ENCODE assay signal across 8 cellular contexts in genomic region chr2:197107291-197108269, GRCh38.
DNase-seq lines count a peak whose midpoint lies in the region; ATAC-seq, FAIRE-seq and TF ChIP-seq lines count a peak whose summit lies in the region.

No MANE protein-coding gene starts in this region.

- H3K9me3 ChIP-seq in A673 (ENCODE audit: low read depth, low read length, poor library complexity, severe bottlenecking), result no peaks in the 10 kb centered on the region

- H3K4me3 ChIP-seq in A673 (ENCODE audit: low read depth, low read length, poor library complexity, severe bottlenecking), result no peak overlapping the region

- DNase-seq in A673 (ENCODE audit: low spot score) (no peak), HuH-7.5 (ENCODE audit: low spot score) (peak; percentile 18), natural killer cell (no peak), urothelium cell line (ENCODE audit: low spot score) (no peak), CD1c-positive myeloid dendritic cell (ENCODE audit: extremely low spot score) (no peak), NCI-H69 (lab: John Stamatoyannopoulos, UW) (no peak)

- H3K27me3 ChIP-seq in A673 (replicated peaks; ENCODE audit: insufficient read depth, low read depth, low read length, poor library complexity), result no peaks in the 10 kb centered on the region

- CTCF ChIA-PET in A673 (lab: Charles Lee), result no interaction called here

- no peak for TF ChIP-seq CTCF in A673 (conservative IDR thresholded peaks at IDR 0.05; ENCODE audit: low read depth, low read length)
- TF ChIP-seq CTCF in natural killer cell (IDR thresholded peaks at IDR 0.05), result no peak

- intact Hi-C loops in A673 (cut with micrococcal nuclease; ENCODE audit: unreplicated experiment) (no loop called here), natural killer cell (cut with micrococcal nuclease) (no loop called here)

- no TSS peak for BruUV-seq in A673 (replicated peaks; lab: Mats Ljungman, UMichigan)

- peak overlapping the region; percentile 1 for H3K27ac ChIP-seq in A673 (ENCODE audit: low read depth, low read length, poor library complexity, severe bottlenecking)

- POLR2A ChIA-PET in A673 (lab: Charles Lee; ENCODE audit: low non-redundant PET), result no interaction called here

- no peaks in the 10 kb centered on the region for H3K36me3 ChIP-seq in A673 (ENCODE audit: insufficient read depth, low read length, poor library complexity, severe bottlenecking)

- peaks cover 2 to 12% of the 10 kb centered on the region in 2 donors for H3K4me1 Mint-ChIP-seq in natural killer cell

- peak overlapping the region; percentile 61 to 79 for H3K27ac Mint-ChIP-seq in natural killer cell

- H3K4me1 ChIP-seq in A673 (ENCODE audit: insufficient read depth, low read length, poor library complexity, severe bottlenecking), result peaks cover 6% of the 10 kb centered on the region

- no peak for ATAC-seq in natural killer cell
- no peak for ATAC-seq in HG03378 (IDR thresholded peaks at IDR 0.05; ENCODE audit: unreplicated experiment)

- H3K4me3 Mint-ChIP-seq in natural killer cell, result no peak overlapping the region

- H3K27me3 Mint-ChIP-seq in natural killer cell (ENCODE audit: low read depth in 2 of 2), result no peaks in the 10 kb centered on the region

- no peaks in the 10 kb centered on the region for H3K36me3 Mint-ChIP-seq in natural killer cell

- no peaks in the 10 kb centered on the region for H3K9me3 Mint-ChIP-seq in natural killer cell

- FAIRE-seq in endometrium (lab: Jason Lieb, UNC) (peak; percentile 76), urothelium cell line (lab: Jason Lieb, UNC) (no peak)
